Comparison of ENCODE assay signal across 8 cellular contexts in genomic region chr6:169724554-169725269, GRCh38. TPM values are rescaled to one million over a fixed set of nuclear protein-coding genes. Genes with fewer than 3 reads are reported as not detected.
DNase-seq lines count a peak whose midpoint lies in the region; ATAC-seq, FAIRE-seq and TF ChIP-seq lines count a peak whose summit lies in the region.

No MANE protein-coding gene starts in this region.

- H3K4me3 ChIP-seq in endothelial cell of umbilical vein (replicated peaks in 1 of 3; ENCODE audit: insufficient read depth in 1 of 3, low read depth in 1 of 3, low read length in 3 of 3), result peak overlapping the region; percentile 25 to 95 (median 54)

- peak overlapping the region; percentile 95 for H3K27ac ChIP-seq in endothelial cell of umbilical vein (ENCODE audit: insufficient read depth, low read depth, low read length)

- CTCF ChIA-PET in endothelial cell of umbilical vein (lab: Charles Lee), result interaction anchor here (1.1 to 1.8 kb wide), 5 partner anchors 14 to 65 kb away, joined by 3 to 9 read pairs (median 3); partner anchors contain the start of genes C6orf120, DYNLT2, ERMARD and WDR27

- POLR2A ChIA-PET in endothelial cell of umbilical vein (lab: Charles Lee), result no interaction called here

- H3K9ac ChIP-seq in endothelial cell of umbilical vein (replicated peaks; ENCODE audit: extremely low read depth, insufficient read depth, low read length), result peak overlapping the region; percentile 96

- H3K36me3 ChIP-seq in endothelial cell of umbilical vein (ENCODE audit: control insufficient read depth in 2 of 2, extremely low read depth in 1 of 2, insufficient read depth in 2 of 2, low read length in 2 of 2), result no peaks in the 10 kb centered on the region

- H3K79me2 ChIP-seq in endothelial cell of umbilical vein (ENCODE audit: control insufficient read depth, insufficient read depth, low read length), result peaks cover 28% of the 10 kb centered on the region

- no peaks in the 10 kb centered on the region for H4K20me1 ChIP-seq in endothelial cell of umbilical vein (replicated peaks; ENCODE audit: control insufficient read depth, extremely low read depth, insufficient read depth, low read length)

- no TSS peak for BruUV-seq in endothelial cell of umbilical vein (replicated peaks; lab: Mats Ljungman, UMichigan)

- H3K4me2 ChIP-seq in endothelial cell of umbilical vein (ENCODE audit: insufficient read depth, low read length), result peak overlapping the region; percentile 58

- FAIRE-seq in endothelial cell of umbilical vein (lab: Jason Lieb, UNC), result no peak

- no peaks in the 10 kb centered on the region for H3K9me3 ChIP-seq in endothelial cell of umbilical vein (replicated peaks; ENCODE audit: control insufficient read depth, insufficient read depth, low read length)

- ATAC-seq in HG02938 (IDR thresholded peaks at IDR 0.05; ENCODE audit: unreplicated experiment), result peak; percentile 29

- peak overlapping the region; percentile 80 for H2AFZ ChIP-seq in endothelial cell of umbilical vein (ENCODE audit: low read depth, low read length)

- intact Hi-C loops in endothelial cell of umbilical vein (cut with micrococcal nuclease), result loop anchor here (1.0 to 10.0 kb wide), 4 partner anchors 27 to 829 kb away; partner anchors contain the start of genes DYNLT2, ERMARD and PSMB1

- TF ChIP-seq POLR2A in endothelial cell of umbilical vein (IDR thresholded peaks at IDR 0.05; ENCODE audit: low read depth, low read length), result no peak

- H3K4me1 ChIP-seq in endothelial cell of umbilical vein (ENCODE audit: control insufficient read depth, extremely low read depth, insufficient read depth, low read length), result peaks cover 28% of the 10 kb centered on the region

- DNase-seq in NOMO-1 (lab: John Stamatoyannopoulos, UW; ENCODE audit: unreplicated experiment in 2 of 2) (peak; percentile 28 to 41), NOMO-1 treated with DMSO at 0.1 percent for 48 hours (lab: John Stamatoyannopoulos, UW; ENCODE audit: unreplicated experiment) (no peak), NCI-H526 (lab: John Stamatoyannopoulos, UW) (peak; percentile 13 to 87), endothelial cell of umbilical vein (ENCODE audit: low read depth, low spot score) (no peak), mucosa of gallbladder (ENCODE audit: low spot score) (peak; percentile 15)
- DNase-seq in activated CD8-positive, alpha-beta memory T cell treated with anti-CD3 and anti-CD28 coated beads, Interleukin-2, amount 50 U/mL, for 48 hours, result peak; percentile 83
- peak; percentile 39 to 42 for DNase-seq in stimulated activated CD8-positive, alpha-beta memory T cell treated with anti-CD3 and anti-CD28 coated beads, Interleukin-7, amount 100 ng/mL, for 1 hour (ENCODE audit: low read depth in 2 of 2)

- H3K9me1 ChIP-seq in endothelial cell of umbilical vein (replicated peaks; ENCODE audit: control insufficient read depth, extremely low read depth, insufficient read depth, low read length), result no peaks in the 10 kb centered on the region

- no peak for TF ChIP-seq CTCF in endothelial cell of umbilical vein (IDR thresholded peaks at IDR 0.05; ENCODE audit: extremely low read depth in 1 of 2, insufficient read depth in 1 of 2, low read depth in 1 of 2, low read length in 2 of 2)

- H3K27me3 ChIP-seq in endothelial cell of umbilical vein (ENCODE audit: control insufficient read depth in 2 of 2, insufficient read depth in 2 of 2, low read length in 2 of 2), result no peaks in the 10 kb centered on the region

- dilution Hi-C loops in endothelial cell of umbilical vein (cut with MboI; ENCODE audit: extremely low pct_ligation_motif_present, low sequenced_read_pairs), result no loop called here

TF ChIP-seq in endothelial cell of umbilical vein, 7 proteins besides CTCF, POLR2A, EP300 and RAD21:
- TF ChIP-seq MYC (IDR thresholded peaks at IDR 0.05; ENCODE audit: low read depth, low read length), result no peak
- no peak for TF ChIP-seq FOS (IDR thresholded peaks at IDR 0.05; ENCODE audit: borderline replicate concordance, insufficient read depth, low read length)
- no peak for TF ChIP-seq EZH2 (IDR thresholded peaks at IDR 0.05; ENCODE audit: borderline replicate concordance, low read depth, low read length, severe bottlenecking)
- no peak for TF ChIP-seq JUN (IDR thresholded peaks at IDR 0.05; ENCODE audit: borderline replicate concordance, insufficient read depth, insufficient read length, low read depth)
- TF ChIP-seq POLR2AphosphoS5 (IDR thresholded peaks at IDR 0.05; ENCODE audit: insufficient read depth, low read depth, low read length), result no peak
- TF ChIP-seq MAX (IDR thresholded peaks at IDR 0.05; ENCODE audit: insufficient read depth, insufficient read length), result no peak
- TF ChIP-seq GATA2 (IDR thresholded peaks at IDR 0.05; ENCODE audit: insufficient read depth, insufficient read length, low read depth, low read length), result no peak

RNA-seq across cellular contexts. Expression of gene PHF10, which starts 0.4 kb away (rescaled TPM):
- total RNA-seq in endothelial cell of umbilical vein (62.4 and 62.6 TPM in 2 replicates), mucosa of gallbladder (39.4 TPM)
- polyA plus RNA-seq in endothelial cell of umbilical vein, result 16.3 and 19.1 TPM in 2 replicates
- 31.6 and 32.6 TPM in 2 replicates for polyA plus RNA-seq in endothelial cell of umbilical vein (2011; cell fraction: cytosol; rRNA removed)
- polyA plus RNA-seq in endothelial cell of umbilical vein (2011; cell fraction: nucleus; rRNA removed), result 73.6 and 98.4 TPM in 2 replicates
- polyA plus RNA-seq in endothelial cell of umbilical vein (2012), result 29.6 and 42.4 TPM in 2 replicates
- 18.7 and 21.0 TPM in 2 replicates for polyA minus RNA-seq in endothelial cell of umbilical vein
- 19.0 TPM for polyA minus RNA-seq in endothelial cell of umbilical vein (2011; cell fraction: cytosol; rRNA and poly(A)+ RNA removed)
- polyA minus RNA-seq in endothelial cell of umbilical vein (2011; cell fraction: nucleus; rRNA and poly(A)+ RNA removed), result 39.4 and 75.5 TPM in 2 replicates

RNA-seq across cellular contexts. Expression of gene C6orf120, which starts 22.8 kb away (rescaled TPM):
- total RNA-seq in endothelial cell of umbilical vein, result 28.2 and 30.1 TPM in 2 replicates
- 13.8 and 13.9 TPM in 2 replicates for polyA plus RNA-seq in endothelial cell of umbilical vein
- 9.1 and 10.5 TPM in 2 replicates for polyA plus RNA-seq in endothelial cell of umbilical vein (2011; cell fraction: cytosol; rRNA removed)
- 6.1 and 7.2 TPM in 2 replicates for polyA plus RNA-seq in endothelial cell of umbilical vein (2011; cell fraction: nucleus; rRNA removed)
- polyA plus RNA-seq in endothelial cell of umbilical vein (2012), result 17.9 and 21.9 TPM in 2 replicates
- 14.6 and 16.0 TPM in 2 replicates for polyA minus RNA-seq in endothelial cell of umbilical vein
- 7.3 TPM for polyA minus RNA-seq in endothelial cell of umbilical vein (2011; cell fraction: cytosol; rRNA and poly(A)+ RNA removed)
- 12.1 and 18.8 TPM in 2 replicates for polyA minus RNA-seq in endothelial cell of umbilical vein (2011; cell fraction: nucleus; rRNA and poly(A)+ RNA removed)
- total RNA-seq in mucosa of gallbladder, result 32.6 TPM

RNA-seq across cellular contexts. Expression of gene WDR27, which starts 22.9 kb away (rescaled TPM):
- 69.7 and 75.2 TPM in 2 replicates for total RNA-seq in endothelial cell of umbilical vein
- 51.1 and 60.1 TPM in 2 replicates for polyA plus RNA-seq in endothelial cell of umbilical vein
- 9.9 and 15.5 TPM in 2 replicates for polyA plus RNA-seq in endothelial cell of umbilical vein (2011; cell fraction: cytosol; rRNA removed)
- 685 and 699 TPM in 2 replicates for polyA plus RNA-seq in endothelial cell of umbilical vein (2011; cell fraction: nucleus; rRNA removed)
- polyA plus RNA-seq in endothelial cell of umbilical vein (2012), result 24.7 and 30.7 TPM in 2 replicates
- polyA minus RNA-seq in endothelial cell of umbilical vein, result 70.8 and 72.7 TPM in 2 replicates
- polyA minus RNA-seq in endothelial cell of umbilical vein (2011; cell fraction: cytosol; rRNA and poly(A)+ RNA removed), result 12.3 TPM
- 178 and 205 TPM in 2 replicates for polyA minus RNA-seq in endothelial cell of umbilical vein (2011; cell fraction: nucleus; rRNA and poly(A)+ RNA removed)
- total RNA-seq in mucosa of gallbladder, result 47.6 TPM

RNA-seq across cellular contexts. Expression of gene DYNLT2, which starts 26.7 kb away (rescaled TPM):
- total RNA-seq in endothelial cell of umbilical vein (0.88 and 1.5 TPM in 2 replicates), mucosa of gallbladder (1.5 TPM)
- polyA plus RNA-seq in endothelial cell of umbilical vein, result 0.21 and 0.39 TPM in 2 replicates
- 0.36 and 0.38 TPM in 2 replicates for polyA plus RNA-seq in endothelial cell of umbilical vein (2011; cell fraction: cytosol; rRNA removed)
- polyA plus RNA-seq in endothelial cell of umbilical vein (2011; cell fraction: nucleus; rRNA removed), result 0.91 and 2.7 TPM in 2 replicates
- 0.31 and 0.79 TPM in 2 replicates for polyA plus RNA-seq in endothelial cell of umbilical vein (2012)
- polyA minus RNA-seq in endothelial cell of umbilical vein, result 0.34 and 0.53 TPM in 2 replicates
- not detected for polyA minus RNA-seq in endothelial cell of umbilical vein (2011; cell fraction: cytosol; rRNA and poly(A)+ RNA removed)
- 1.3 and 1.6 TPM in 2 replicates for polyA minus RNA-seq in endothelial cell of umbilical vein (2011; cell fraction: nucleus; rRNA and poly(A)+ RNA removed)

RNA-seq across cellular contexts. Expression of gene ERMARD, which starts 26.7 kb away (rescaled TPM):
- 18.8 and 23.8 TPM in 2 replicates for total RNA-seq in endothelial cell of umbilical vein
- 33.7 and 36.4 TPM in 2 replicates for polyA plus RNA-seq in endothelial cell of umbilical vein
- polyA plus RNA-seq in endothelial cell of umbilical vein (2011; cell fraction: cytosol; rRNA removed), result 18.9 and 24.0 TPM in 2 replicates
- 91.4 and 99.9 TPM in 2 replicates for polyA plus RNA-seq in endothelial cell of umbilical vein (2011; cell fraction: nucleus; rRNA removed)
- 10.8 and 21.9 TPM in 2 replicates for polyA plus RNA-seq in endothelial cell of umbilical vein (2012)
- 26.3 and 31.9 TPM in 2 replicates for polyA minus RNA-seq in endothelial cell of umbilical vein
- 6.5 TPM for polyA minus RNA-seq in endothelial cell of umbilical vein (2011; cell fraction: cytosol; rRNA and poly(A)+ RNA removed)
- 16.2 and 27.2 TPM in 2 replicates for polyA minus RNA-seq in endothelial cell of umbilical vein (2011; cell fraction: nucleus; rRNA and poly(A)+ RNA removed)
- 18.7 TPM for total RNA-seq in mucosa of gallbladder

Comparison
In these comparisons a context has a peak if more than half of its experiments do, and no peak if none do; other contexts are left out.
1. DNase-seq: peak in NOMO-1 (2 of 2), NCI-H526 (2 of 2), activated CD8-positive, alpha-beta memory T cell treated with anti-CD3 and anti-CD28 coated beads, Interleukin-2, amount 50 U/mL, for 48 hours (single experiment), mucosa of gallbladder (single experiment) and stimulated activated CD8-positive, alpha-beta memory T cell treated with anti-CD3 and anti-CD28 coated beads, Interleukin-7, amount 100 ng/mL, for 1 hour (2 of 2); none in NOMO-1 treated with DMSO at 0.1 percent for 48 hours (single experiment) and endothelial cell of umbilical vein (single experiment).